Comparison of ENCODE assay signal across 8 cellular contexts in the genomic region with DNA sequence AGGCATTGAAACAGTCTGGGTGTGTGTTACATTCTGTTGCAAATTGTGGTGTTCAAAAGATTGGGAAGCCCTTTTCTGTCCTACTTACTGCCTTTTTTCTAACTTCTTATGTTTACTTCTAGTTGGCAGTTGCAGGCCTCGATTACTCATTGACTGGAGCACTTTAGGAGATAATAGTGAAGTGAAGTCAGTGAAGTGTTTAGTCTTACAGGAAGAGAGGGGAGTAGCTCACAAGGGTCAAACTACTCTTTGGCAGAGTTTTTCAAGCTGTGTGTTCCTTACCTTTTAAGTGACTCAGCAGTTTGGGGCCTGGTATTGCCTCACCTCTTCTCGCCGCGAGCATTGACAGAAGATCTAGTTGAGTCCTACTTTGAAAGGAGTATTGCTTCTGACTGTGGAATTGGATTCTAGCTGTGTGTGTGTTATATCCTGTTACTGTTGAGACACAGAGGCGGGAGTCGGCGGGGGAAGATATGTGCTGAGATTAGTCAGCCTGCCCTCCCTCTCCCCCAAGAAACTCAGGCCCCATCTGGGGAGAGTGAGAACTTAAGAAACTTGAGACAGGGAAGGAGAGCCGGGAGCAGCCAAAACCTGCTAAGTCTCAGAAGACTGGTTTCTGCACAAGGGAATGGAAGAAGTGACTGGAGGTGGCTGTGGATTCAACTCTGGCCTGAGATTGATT. TPM values are rescaled to one million over a fixed set of nuclear protein-coding genes. Genes with fewer than 3 reads are reported as not detected.
DNase-seq lines count a peak whose midpoint lies in the region; ATAC-seq and TF ChIP-seq lines count a peak whose summit lies in the region.

No MANE protein-coding gene starts in this region.

- ATAC-seq in GM19035 (IDR thresholded peaks at IDR 0.05; ENCODE audit: unreplicated experiment): peak; percentile 54
- peak; percentile 75 for ATAC-seq in HG03460 (IDR thresholded peaks at IDR 0.05; ENCODE audit: unreplicated experiment)
- no peak for ATAC-seq in HG02571 (IDR thresholded peaks at IDR 0.05; ENCODE audit: unreplicated experiment)

- peak overlapping the region; percentile 85 for H3K27ac Mint-ChIP-seq in stimulated activated naive CD8-positive, alpha-beta T cell treated with anti-CD3 and anti-CD28 coated beads, Interleukin-15, Interleukin-2, amounts not matched to agents 100 ng/mL and 50 ng/mL, for 24 hours

- H3K4me3 Mint-ChIP-seq in stimulated activated naive CD8-positive, alpha-beta T cell treated with anti-CD3 and anti-CD28 coated beads, Interleukin-15, Interleukin-2, amounts not matched to agents 100 ng/mL and 50 ng/mL, for 24 hours: peak overlapping the region; percentile 6

- DNase-seq in AG10803 (ENCODE audit: low read depth) (peak; percentile 97), SKM-1 treated with dmso at 0.1 percent for 144 hours (lab: John Stamatoyannopoulos, UW; ENCODE audit: unreplicated experiment) (peak; percentile 81), coronary artery (ENCODE audit: low spot score) (peak; percentile 81), lung microvascular endothelial cell (ENCODE audit: low read depth in 2 of 2) (peak; percentile 8 to 96)

- H3K4me1 Mint-ChIP-seq in stimulated activated naive CD8-positive, alpha-beta T cell treated with anti-CD3 and anti-CD28 coated beads, Interleukin-15, Interleukin-2, amounts not matched to agents 100 ng/mL and 50 ng/mL, for 24 hours (ENCODE audit: low read depth): peaks cover 25% of the 10 kb centered on the region

- no peaks in the 10 kb centered on the region for H3K27me3 Mint-ChIP-seq in stimulated activated naive CD8-positive, alpha-beta T cell treated with anti-CD3 and anti-CD28 coated beads, Interleukin-15, Interleukin-2, amounts not matched to agents 100 ng/mL and 50 ng/mL, for 24 hours

- H3K4me3 ChIP-seq in AG10803 (ENCODE audit: low read length): peak overlapping the region; percentile 33
- peak overlapping the region; percentile 31 for H3K4me3 ChIP-seq in coronary artery

- TF ChIP-seq CTCF in AG10803 (conservative IDR thresholded peaks at IDR 0.05; ENCODE audit: low read length) (no peak), coronary artery (IDR thresholded peaks at IDR 0.05) (no peak)

- H3K27ac ChIP-seq in coronary artery: peak overlapping the region; percentile 53 to 79

- peaks cover 19% of the 10 kb centered on the region for H3K36me3 Mint-ChIP-seq in stimulated activated naive CD8-positive, alpha-beta T cell treated with anti-CD3 and anti-CD28 coated beads, Interleukin-15, Interleukin-2, amounts not matched to agents 100 ng/mL and 50 ng/mL, for 24 hours (ENCODE audit: low read depth)

- no peaks in the 10 kb centered on the region for H3K9me3 Mint-ChIP-seq in stimulated activated naive CD8-positive, alpha-beta T cell treated with anti-CD3 and anti-CD28 coated beads, Interleukin-15, Interleukin-2, amounts not matched to agents 100 ng/mL and 50 ng/mL, for 24 hours

RNA-seq across cellular contexts. Expression of gene AHCYL1, which starts 19.3 kb away (rescaled TPM):
- 32.7 and 36.1 TPM in 2 replicates for total RNA-seq in lung microvascular endothelial cell

RNA-seq across cellular contexts. Expression of gene STRIP1, which starts 30.5 kb away (rescaled TPM):
- 26.8 and 41.5 TPM in 2 replicates for total RNA-seq in lung microvascular endothelial cell
